Comparison of ENCODE assay signal across 8 cellular contexts in the genomic region with DNA sequence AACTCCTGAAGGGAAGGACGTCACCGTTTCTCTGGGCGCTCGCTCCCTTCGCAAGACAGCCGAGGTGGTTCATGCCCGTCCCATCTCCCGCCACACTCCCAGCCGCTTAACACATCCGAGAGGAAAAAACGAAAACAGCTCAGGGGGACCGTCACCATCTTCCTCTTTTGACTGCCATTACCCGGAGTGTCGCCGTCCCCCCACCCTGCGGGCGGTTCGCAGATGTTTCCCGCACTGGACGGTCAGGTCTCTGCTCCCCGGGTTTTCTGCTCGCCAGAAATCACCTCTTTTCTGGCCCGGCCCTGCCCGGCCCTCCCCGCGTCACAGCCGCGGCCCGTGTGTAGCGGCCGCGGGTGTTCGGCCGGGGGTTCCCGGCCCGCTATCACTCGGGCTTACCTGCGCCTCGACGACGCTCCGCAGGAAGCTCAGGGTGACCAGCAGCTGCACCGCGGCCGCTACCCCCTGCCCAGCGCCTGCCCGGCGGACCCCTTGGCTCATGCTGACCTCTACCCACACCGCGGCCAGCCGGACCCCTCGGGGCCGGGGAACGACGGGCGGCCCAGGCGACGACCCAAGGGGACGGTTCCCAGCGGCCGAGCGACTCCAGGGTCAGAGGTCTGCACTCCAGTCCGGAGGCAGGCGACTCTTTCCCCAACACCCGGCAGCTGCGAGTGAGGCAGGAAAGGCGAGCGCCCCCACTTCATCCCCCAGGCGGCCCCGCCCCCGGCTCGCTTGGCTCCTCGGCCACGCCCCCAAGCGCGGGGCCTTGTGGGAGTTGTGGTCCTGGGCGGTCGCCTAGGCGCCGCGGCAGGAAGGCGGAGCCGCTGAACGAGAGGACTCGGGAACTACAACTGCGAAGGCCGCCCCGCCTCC. TPM values are rescaled to one million over a fixed set of nuclear protein-coding genes. Genes with fewer than 3 reads are reported as not detected.
DNase-seq lines count a peak whose midpoint lies in the region; ATAC-seq and TF ChIP-seq lines count a peak whose summit lies in the region.

A gene with protein sequence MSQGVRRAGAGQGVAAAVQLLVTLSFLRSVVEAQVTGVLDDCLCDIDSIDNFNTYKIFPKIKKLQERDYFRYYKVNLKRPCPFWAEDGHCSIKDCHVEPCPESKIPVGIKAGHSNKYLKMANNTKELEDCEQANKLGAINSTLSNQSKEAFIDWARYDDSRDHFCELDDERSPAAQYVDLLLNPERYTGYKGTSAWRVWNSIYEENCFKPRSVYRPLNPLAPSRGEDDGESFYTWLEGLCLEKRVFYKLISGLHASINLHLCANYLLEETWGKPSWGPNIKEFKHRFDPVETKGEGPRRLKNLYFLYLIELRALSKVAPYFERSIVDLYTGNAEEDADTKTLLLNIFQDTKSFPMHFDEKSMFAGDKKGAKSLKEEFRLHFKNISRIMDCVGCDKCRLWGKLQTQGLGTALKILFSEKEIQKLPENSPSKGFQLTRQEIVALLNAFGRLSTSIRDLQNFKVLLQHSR (minus strand): TSS at position 673 of the 873 bp plus-strand sequence. CDS start 175 bp downstream, at position 498.

- H3K4me2 ChIP-seq in SU-DHL-6 (ENCODE audit: low read depth, low read length, poor library complexity, severe bottlenecking) (peak within 1 kb of the TSS; percentile 81), trophoblast cell (ENCODE audit: low read length) (peak within 1 kb of the TSS; percentile 84)

- H3K27me3 Mint-ChIP-seq in activated naive CD8-positive, alpha-beta T cell treated with anti-CD3 and anti-CD28 coated beads, Interleukin-2, amount 50 U/mL, for 24 hours = no peaks in the 10 kb centered on the region

- peak within 1 kb of the TSS; percentile 64 for H2BK120ac ChIP-seq in trophoblast cell (ENCODE audit: insufficient read depth, low read length, poor library complexity)

- peak within 1 kb of the TSS; percentile 14 for H3K18ac ChIP-seq in trophoblast cell (ENCODE audit: low read length)

- peak; percentile 99 for DNase-seq in NCI-H128 (lab: John Stamatoyannopoulos, UW; ENCODE audit: unreplicated experiment)
- peak; percentile 97 for DNase-seq in activated naive CD8-positive, alpha-beta T cell treated with anti-CD3 and anti-CD28 coated beads, Interleukin-2, amount 50 U/mL, for 24 hours
- DNase-seq in cardiac septum (ENCODE audit: low spot score) = peak; percentile 99
- DNase-seq in trophoblast cell = peak; percentile 94 to 97
- DNase-seq in tibial nerve (ENCODE audit: low spot score in 2 of 2) = peak; percentile 95 to 97

- H3K4me3 ChIP-seq in SU-DHL-6 (ENCODE audit: insufficient read depth, low read length, poor library complexity, severe bottlenecking) (peak within 1 kb of the TSS; percentile 70), trophoblast cell (ENCODE audit: low read depth, low read length) (peak within 1 kb of the TSS; percentile 84), tibial nerve (peak within 1 kb of the TSS; percentile 72 to 91 (median 78))

- no peak within 1 kb of the TSS for H4K12ac ChIP-seq in trophoblast cell (ENCODE audit: low read depth, low read length)

- intact Hi-C loops in cardiac septum (cut with DNase I) = loop anchor here (5.0 to 10.0 kb wide), 2 partner anchors 139 to 177 kb away; a partner anchor contains a TSS

- H2BK5ac ChIP-seq in trophoblast cell (ENCODE audit: low read depth, low read length, poor library complexity) = no peak within 1 kb of the TSS

- H3K4ac ChIP-seq in trophoblast cell (ENCODE audit: low read depth, low read length) = no peak within 1 kb of the TSS

- peak within 1 kb of the TSS; percentile 88 for H3K4me3 Mint-ChIP-seq in activated naive CD8-positive, alpha-beta T cell treated with anti-CD3 and anti-CD28 coated beads, Interleukin-2, amount 50 U/mL, for 24 hours

- H3K27ac ChIP-seq in SU-DHL-6 (ENCODE audit: low read depth, low read length) = no peak within 1 kb of the TSS
- H3K27ac ChIP-seq in trophoblast cell (ENCODE audit: low read depth, low read length) = no peak within 1 kb of the TSS
- H3K27ac ChIP-seq in tibial nerve = peak within 1 kb of the TSS; percentile 13 to 87 (median 78)

- H3K9ac ChIP-seq in SU-DHL-6 (ENCODE audit: low read length) = peak within 1 kb of the TSS; percentile 62
- peak within 1 kb of the TSS; percentile 84 for H3K9ac ChIP-seq in trophoblast cell (ENCODE audit: low read length)

- H3K36me3 Mint-ChIP-seq in activated naive CD8-positive, alpha-beta T cell treated with anti-CD3 and anti-CD28 coated beads, Interleukin-2, amount 50 U/mL, for 24 hours (ENCODE audit: low read depth) = peaks cover under 1% of the 10 kb centered on the region

- H3K23ac ChIP-seq in trophoblast cell (ENCODE audit: low read length) = no peak within 1 kb of the TSS

- H3K4me1 ChIP-seq in trophoblast cell (ENCODE audit: control insufficient read depth in 1 of 2, insufficient read depth in 2 of 2, low read length in 2 of 2) = peaks cover 0 to 4% of the 10 kb centered on the region in 2 experiments
- H3K4me1 ChIP-seq in tibial nerve = peaks cover 0 to 14% (median 2%) of the 10 kb centered on the region in 4 donors

- H3K9me3 ChIP-seq in SU-DHL-6 (ENCODE audit: insufficient read depth, low read length) (no peaks in the 10 kb centered on the region), trophoblast cell (ENCODE audit: insufficient read depth, low read depth, low read length) (no peaks in the 10 kb centered on the region), tibial nerve (no peaks in the 10 kb centered on the region)

- ATAC-seq in HG02759 (IDR thresholded peaks at IDR 0.05; ENCODE audit: unreplicated experiment) = peak; percentile 84
- peak; percentile 96 for ATAC-seq in activated naive CD8-positive, alpha-beta T cell treated with anti-CD3 and anti-CD28 coated beads, Interleukin-2, amount 50 U/mL, for 24 hours

- H4K8ac ChIP-seq in trophoblast cell (ENCODE audit: low read depth, low read length) = peak within 1 kb of the TSS; percentile 58

- peak within 1 kb of the TSS; percentile 75 for H3K27ac Mint-ChIP-seq in activated naive CD8-positive, alpha-beta T cell treated with anti-CD3 and anti-CD28 coated beads, Interleukin-2, amount 50 U/mL, for 24 hours

- peak within 1 kb of the TSS; percentile 87 for H2AFZ ChIP-seq in SU-DHL-6 (ENCODE audit: low read depth, low read length, severe bottlenecking)
- H2AFZ ChIP-seq in trophoblast cell (ENCODE audit: insufficient read depth, low read length, poor library complexity) = peak within 1 kb of the TSS; percentile 87

- H3K4me1 Mint-ChIP-seq in activated naive CD8-positive, alpha-beta T cell treated with anti-CD3 and anti-CD28 coated beads, Interleukin-2, amount 50 U/mL, for 24 hours = peaks cover 49% of the 10 kb centered on the region

- no CpG with 5 or more reads among the region's 88 CpGs for WGBS in trophoblast cell (ENCODE audit: extremely low coverage, insufficient coverage, insufficient read length)
- 0 to 1% methylated on average over 60 to 74 of the region's 88 CpGs for WGBS in tibial nerve, 2 donors

- TF ChIP-seq EP300 in tibial nerve (IDR thresholded peaks at IDR 0.05) = peak; percentile 77 to 96

- H3K14ac ChIP-seq in trophoblast cell (ENCODE audit: low read length) = no peak within 1 kb of the TSS

- H2BK12ac ChIP-seq in trophoblast cell (ENCODE audit: low read length) = no peak within 1 kb of the TSS

- H4K20me1 ChIP-seq in SU-DHL-6 (ENCODE audit: low read depth, low read length) = no peaks in the 10 kb centered on the region

- H3F3A ChIP-seq in SU-DHL-6 (ENCODE audit: insufficient read depth) = peaks cover 3% of the 10 kb centered on the region; the same call in 1 of the 2 replicates

- TF ChIP-seq POLR2A in tibial nerve (IDR thresholded peaks at IDR 0.05) = peak; percentile 94 to 98

- TF ChIP-seq CTCF in GM12874 (IDR thresholded peaks at IDR 0.05; ENCODE audit: insufficient read depth, low read depth, low read length) (0 out of 2 replicates have a peak, but pooled peaks have one; percentile 11), SU-DHL-6 (IDR thresholded peaks at IDR 0.05; ENCODE audit: insufficient read depth, low read length, poor library complexity, severe bottlenecking) (no peak), tibial nerve (IDR thresholded peaks at IDR 0.05) (peak in 1 of 5 experiments; percentile 37)

- H4K91ac ChIP-seq in trophoblast cell (ENCODE audit: low read depth, low read length) = no peak within 1 kb of the TSS

- no peaks in the 10 kb centered on the region for H3K27me3 ChIP-seq in SU-DHL-6 (ENCODE audit: low read length)
- no peaks in the 10 kb centered on the region for H3K27me3 ChIP-seq in trophoblast cell (ENCODE audit: insufficient read depth, low read length)
- no peaks in the 10 kb centered on the region for H3K27me3 ChIP-seq in tibial nerve

- no peaks in the 10 kb centered on the region for H3K36me3 ChIP-seq in SU-DHL-6 (ENCODE audit: low read length)
- H3K36me3 ChIP-seq in trophoblast cell (ENCODE audit: control insufficient read depth in 1 of 2, insufficient read depth in 2 of 2, low read length in 2 of 2) = no peaks in the 10 kb centered on the region
- no peaks in the 10 kb centered on the region for H3K36me3 ChIP-seq in tibial nerve

- H3K9me2 ChIP-seq in SU-DHL-6 (replicated peaks; ENCODE audit: insufficient read depth, low read length) = no peaks in the 10 kb centered on the region

- peaks cover 2% of the 10 kb centered on the region for H3K79me1 ChIP-seq in trophoblast cell (ENCODE audit: low read length)

- no peak within 1 kb of the TSS for H2AK5ac ChIP-seq in trophoblast cell (ENCODE audit: low read length)

- H3K79me2 ChIP-seq in SU-DHL-6 (ENCODE audit: insufficient read depth, low read length) = no peaks in the 10 kb centered on the region
- no peaks in the 10 kb centered on the region for H3K79me2 ChIP-seq in trophoblast cell (ENCODE audit: control insufficient read depth, insufficient read depth, low read length, poor library complexity)

- no peaks in the 10 kb centered on the region for H3K9me3 Mint-ChIP-seq in activated naive CD8-positive, alpha-beta T cell treated with anti-CD3 and anti-CD28 coated beads, Interleukin-2, amount 50 U/mL, for 24 hours

RNA-seq across cellular contexts. Expression of the gene that starts here (rescaled TPM):
- 5.8 TPM for total RNA-seq in cardiac septum
- polyA plus RNA-seq in trophoblast cell (2013) = 2.2 and 3.0 TPM in 2 replicates
- total RNA-seq in tibial nerve = 10 to 100 TPM; 12.9 to 16.6 (median 14.5) TPM

Comparison
In these comparisons a context has a peak if more than half of its experiments do, and no peak if none do; other contexts are left out.
1. H3K27ac ChIP-seq: peak in tibial nerve (4 of 4); none in SU-DHL-6 (single experiment) and trophoblast cell (single experiment).
2. Peak in every context shown above with its lines, with median percentiles within 50 percentile points of each other: DNase-seq and H3K4me3 ChIP-seq.